17 cellular contexts compared by ENCODE assay signal in the genomic region with DNA sequence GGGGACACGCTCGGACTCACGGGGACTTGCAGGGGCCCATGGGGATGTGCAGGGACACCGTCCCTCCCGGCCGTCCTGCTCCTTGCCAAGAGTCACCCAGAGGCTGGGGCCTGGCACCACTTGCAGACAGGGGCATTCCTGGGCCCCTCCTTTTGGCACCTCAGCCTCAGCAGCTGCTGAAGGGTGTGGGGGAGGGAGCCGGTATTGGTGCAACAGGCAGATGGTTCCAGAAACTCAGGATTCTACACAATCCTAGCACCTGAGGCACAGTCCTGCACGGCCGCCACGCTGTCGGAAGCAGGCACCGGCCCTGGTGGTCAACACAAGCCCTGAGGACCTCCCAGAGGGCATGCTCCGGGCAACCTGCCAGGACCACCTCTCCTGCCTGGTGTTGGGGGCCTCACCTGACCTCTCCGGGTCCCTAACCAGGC. TPM values are rescaled to one million over a fixed set of nuclear protein-coding genes. Genes with fewer than 3 reads are reported as not detected.
A peak's percentile ranks its signal among the peaks of the same experiment; 100 is the strongest.
DNase-seq lines count a peak whose midpoint lies in the region; ATAC-seq and TF ChIP-seq lines count a peak whose summit lies in the region.
"Had no signal": no experiment of that assay in that cellular context is flagged by ENCODE, and none has a peak within 500 bp of the region (broad histone marks: within the 10 kb centered on the region; RNA-seq: fewer than 3 reads in every experiment).

No MANE protein-coding gene starts in this region.

- no peak for TF ChIP-seq CTCF in heart right ventricle (IDR thresholded peaks at IDR 0.05)

- peaks cover 8 to 15% of the 10 kb centered on the region in 2 donors for H3K27me3 Mint-ChIP-seq in effector memory CD8-positive, alpha-beta T cell

- H4K20me1 ChIP-seq in BLaER1: no peaks in the 10 kb centered on the region

- peak overlapping the region; percentile 62 for H3K4me3 ChIP-seq in BLaER1
- no peak overlapping the region for H3K4me3 ChIP-seq in heart right ventricle
- H3K4me3 ChIP-seq: ascending aorta, smooth muscle cell, tibial artery had no signal

- no peak overlapping the region for H3K4me3 Mint-ChIP-seq in effector memory CD8-positive, alpha-beta T cell
- H3K4me3 Mint-ChIP-seq: CD8-positive, alpha-beta memory T cell; naive thymus-derived CD4-positive, alpha-beta T cell had no signal

- H3K36me3 Mint-ChIP-seq in effector memory CD8-positive, alpha-beta T cell (ENCODE audit: insufficient read depth): no peaks in the 10 kb centered on the region
- H3K36me3 Mint-ChIP-seq: CD8-positive, alpha-beta memory T cell; naive thymus-derived CD4-positive, alpha-beta T cell had no signal

- peak overlapping the region; percentile 88 for H3K4me2 ChIP-seq in BLaER1
- H3K4me2 ChIP-seq: smooth muscle cell had no signal

- no peak overlapping the region for H3K27ac Mint-ChIP-seq in effector memory CD8-positive, alpha-beta T cell
- H3K27ac Mint-ChIP-seq: naive thymus-derived CD4-positive, alpha-beta T cell had no signal

- WGBS in heart right ventricle, 2 donors: 64 to 72% methylated on average over 14 of the region's 14 CpGs

- H3K4me1 ChIP-seq in BLaER1 (peaks cover 96% of the 10 kb centered on the region), heart right ventricle (peaks cover 21 to 96% (median 50%) of the 10 kb centered on the region in 9 donors)
- H3K4me1 ChIP-seq: ascending aorta, parathyroid adenoma had no signal

- H3K4me1 Mint-ChIP-seq in effector memory CD8-positive, alpha-beta T cell (ENCODE audit: low read depth in 2 of 2): no peaks in the 10 kb centered on the region

- no peaks in the 10 kb centered on the region for H3K36me3 ChIP-seq in BLaER1
- no peaks in the 10 kb centered on the region for H3K36me3 ChIP-seq in heart right ventricle
- H3K36me3 ChIP-seq: ascending aorta, tibial artery had no signal

- no peaks in the 10 kb centered on the region for H3K9me3 Mint-ChIP-seq in effector memory CD8-positive, alpha-beta T cell
- H3K9me3 Mint-ChIP-seq: CD8-positive, alpha-beta memory T cell had no signal

- intact Hi-C loops in heart right ventricle (cut with DNase I): loop anchor here in 4 of 10 donors (5.0 to 10.0 kb wide), 4 partner anchors 39 to 206 kb away; no protein-coding TSS in a partner anchor

- peak overlapping the region; percentile 93 for H3K27ac ChIP-seq in BLaER1
- peak overlapping the region in 2 of 10 donors; percentile 41 to 56 for H3K27ac ChIP-seq in heart right ventricle
- H3K27ac ChIP-seq: ascending aorta, parathyroid adenoma, tibial artery had no signal

- ATAC-seq in heart right ventricle: peak in 7 of 8 donors; percentile 9 to 62 (median 31)
- ATAC-seq in effector memory CD8-positive, alpha-beta T cell (replicated peaks): no peak
- ATAC-seq: naive thymus-derived CD4-positive, alpha-beta T cell; SK-N-SH treated with all-trans-retinoic acid at 6 μM for 48 hours had no signal

- peak; percentile 37 for DNase-seq in NCI-H510A (lab: John Stamatoyannopoulos, UW)
- DNase-seq in heart right ventricle: no peak
- peak; percentile 64 for DNase-seq in myocyte (ENCODE audit: low read depth)
- no peak for DNase-seq in activated effector memory CD4-positive, alpha-beta T cell treated with Interleukin-2 at 50 U/mL for 16 hours
- no peak for DNase-seq in effector memory CD8-positive, alpha-beta T cell
- no peak for DNase-seq in foreskin melanocyte
- no peak for DNase-seq in AG20443 (ENCODE audit: low spot score)
- DNase-seq: activated CD4-positive, alpha-beta T cell treated with anti-CD3 and anti-CD28 coated beads for 4 hours; CD8-positive, alpha-beta memory T cell; naive thymus-derived CD4-positive, alpha-beta T cell; NCI-H1694; tibial artery had no signal

- no peaks in the 10 kb centered on the region for H3K9me3 ChIP-seq in BLaER1
- H3K9me3 ChIP-seq in heart right ventricle: no peaks in the 10 kb centered on the region
- H3K9me3 ChIP-seq: ascending aorta, tibial artery had no signal

- H3K27me3 ChIP-seq in BLaER1: no peaks in the 10 kb centered on the region
- no peaks in the 10 kb centered on the region for H3K27me3 ChIP-seq in heart right ventricle
- H3K27me3 ChIP-seq: ascending aorta had no signal

- H3K9ac ChIP-seq in BLaER1: peak overlapping the region; percentile 78
- H3K9ac ChIP-seq: parathyroid adenoma had no signal

RNA-seq across cellular contexts. Expression of gene SLC12A7, which starts 19.3 kb away (rescaled TPM):
- total RNA-seq in heart right ventricle (100 to 1,000 TPM; 122 to 208 (median 146) TPM), myocyte (38.0 and 77.2 TPM in 2 replicates)
- 100 to 1,000 TPM in 1 of 2 donors, 10 to 100 TPM in 1; 36.3 to 145 TPM for polyA plus RNA-seq in heart right ventricle
- polyA plus RNA-seq in myocyte (2012): 77.6 TPM

Comparison
In these comparisons a context has a peak if more than half of its experiments do, and no peak if none do; other contexts are left out.
1. DNase-seq: peak in NCI-H510A (single experiment) and myocyte (single experiment); none in heart right ventricle (0 of 2), activated effector memory CD4-positive, alpha-beta T cell treated with Interleukin-2 at 50 U/mL for 16 hours (single experiment), effector memory CD8-positive, alpha-beta T cell (0 of 3), foreskin melanocyte (single experiment) and AG20443 (single experiment).